Comparison of ENCODE assay signal across 9 cellular contexts in the genomic region with DNA sequence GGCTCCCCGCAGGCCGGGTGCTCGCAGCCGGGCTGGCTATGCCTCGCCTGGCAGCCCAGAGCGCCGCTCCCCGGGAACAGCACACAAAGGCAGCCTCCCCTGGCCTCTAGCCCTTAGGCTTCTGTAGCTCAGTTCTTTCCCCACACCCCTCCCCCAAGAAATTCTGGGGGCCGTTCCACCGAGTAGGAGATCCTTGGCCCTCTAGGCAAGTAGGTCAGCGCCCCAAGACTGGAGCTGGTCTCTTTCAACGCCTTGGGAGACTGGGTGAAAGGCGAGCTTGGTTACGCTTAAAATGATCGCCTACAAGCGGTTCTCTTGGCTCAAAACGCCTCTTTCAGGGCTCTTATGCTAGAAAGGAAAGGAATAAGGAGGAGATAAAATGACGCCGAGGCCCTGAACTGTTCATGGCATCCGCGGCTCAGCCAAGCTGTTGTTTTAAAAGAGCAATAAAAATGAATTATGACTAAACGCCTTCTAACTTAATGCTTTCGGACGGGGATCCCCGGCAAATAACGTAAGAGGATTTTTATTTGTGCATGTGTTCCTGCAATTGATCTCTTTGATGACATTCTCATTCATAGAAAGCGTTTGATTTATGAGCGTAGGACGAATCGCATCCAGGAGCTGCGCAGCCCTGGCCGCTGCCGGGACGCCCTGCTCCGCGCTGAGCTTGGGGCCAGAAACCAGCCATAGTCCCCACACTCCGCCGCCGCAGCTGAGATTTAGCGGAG. TPM values are rescaled to one million over a fixed set of nuclear protein-coding genes. Genes with fewer than 3 reads are reported as not detected.
DNase-seq lines count a peak whose midpoint lies in the region; ATAC-seq, FAIRE-seq and TF ChIP-seq lines count a peak whose summit lies in the region.
"Had no signal": no experiment of that assay in that cellular context is flagged by ENCODE, and none has a peak within 500 bp of the region (broad histone marks: within the 10 kb centered on the region; RNA-seq: fewer than 3 reads in every experiment).

No MANE protein-coding gene starts in this region.

- 8 to 21% (median 17%) methylated on average over 40 of the region's 40 CpGs for WGBS in small intestine, 3 donors

- ATAC-seq in GM21381 (IDR thresholded peaks at IDR 0.05; ENCODE audit: unreplicated experiment) (no peak), HG03095 (IDR thresholded peaks at IDR 0.05; ENCODE audit: unreplicated experiment) (no peak)

- no peak for TF ChIP-seq CTCF in ascending aorta (IDR thresholded peaks at IDR 0.05)
- TF ChIP-seq CTCF in kidney epithelial cell (IDR thresholded peaks at IDR 0.05; ENCODE audit: insufficient read depth, low read length, poor library complexity, severe bottlenecking): peak; percentile 21

- H3K4me1 ChIP-seq in ascending aorta (peaks cover 0 to 18% of the 10 kb centered on the region in 2 donors), small intestine (ENCODE audit: control insufficient read depth in 2 of 2, insufficient read depth in 1 of 2, low read depth in 1 of 2, low read length in 1 of 2) (peaks cover 2% of the 10 kb centered on the region in 2 donors)

- H3K27ac ChIP-seq in ascending aorta (peak overlapping the region; percentile 89 to 97), small intestine (ENCODE audit: low read depth in 1 of 2, low read length in 1 of 2) (peak overlapping the region in 1 of 2 donors; percentile 82)
- H3K27ac ChIP-seq: HL-60 had no signal

- DNase-seq in HCEC 1CT (peak; percentile 77), ascending aorta (ENCODE audit: low spot score in 2 of 2) (no peak), kidney epithelial cell (ENCODE audit: low read depth) (no peak), small intestine (no peak), germinal center (ENCODE audit: low spot score) (no peak), globus pallidus (ENCODE audit: low spot score) (no peak)

- H3K36me3 ChIP-seq in ascending aorta (no peaks in the 10 kb centered on the region), kidney epithelial cell (ENCODE audit: control insufficient read depth, insufficient read depth, low read length) (no peaks in the 10 kb centered on the region), small intestine (ENCODE audit: control insufficient read depth in 2 of 2, insufficient read depth in 2 of 2, low read length in 2 of 2) (no peaks in the 10 kb centered on the region)

- H3K27me3 ChIP-seq in ascending aorta (no peaks in the 10 kb centered on the region), kidney epithelial cell (ENCODE audit: control insufficient read depth, insufficient read depth, low read length) (no peaks in the 10 kb centered on the region), small intestine (ENCODE audit: control insufficient read depth in 2 of 2, insufficient read depth in 2 of 2, low read length in 2 of 2) (peaks cover 12 to 13% of the 10 kb centered on the region in 2 donors)

- FAIRE-seq in small intestine (lab: Jason Lieb, UNC): no peak

- H3K4me3 ChIP-seq in ascending aorta (peak overlapping the region; percentile 79 to 82), kidney epithelial cell (ENCODE audit: low read depth, low read length) (peak overlapping the region; percentile 90), small intestine (ENCODE audit: low read depth in 1 of 2, low read length in 2 of 2) (peak overlapping the region; percentile 0 to 36)

- intact Hi-C loops in ascending aorta (cut with DNase I): loop anchor here (5.0 kb wide), 1 partner anchor 66 kb away; no protein-coding TSS in a partner anchor

- no peaks in the 10 kb centered on the region for H3K9me3 ChIP-seq in ascending aorta
- H3K9me3 ChIP-seq in small intestine (ENCODE audit: control insufficient read depth, low read depth): no peaks in the 10 kb centered on the region

RNA-seq across cellular contexts. Expression of a gene that starts 2.9 kb away (rescaled TPM):
- total RNA-seq in ascending aorta: not detected
- 2.8 and 4.3 TPM in 2 replicates for total RNA-seq in kidney epithelial cell
- under 1 TPM in 2 of 3 donors, not detected in 1; 0.49 to 0.81 TPM for polyA plus RNA-seq in small intestine

RNA-seq across cellular contexts. Expression of a gene that starts 3.8 kb away (rescaled TPM):
- total RNA-seq in ascending aorta: 36.5 TPM
- total RNA-seq in kidney epithelial cell: 0.34 and 1.1 TPM in 2 replicates
- under 1 TPM in 1 of 3 donors, not detected in 2; 0.97 TPM for polyA plus RNA-seq in small intestine

RNA-seq across cellular contexts. Expression of a gene that starts 31.9 kb away (rescaled TPM):
- 2.1 TPM for total RNA-seq in ascending aorta
- 4.5 and 7.4 TPM in 2 replicates for total RNA-seq in kidney epithelial cell
- polyA plus RNA-seq in small intestine: 1 to 10 TPM in 2 of 3 donors, not detected in 1; 2.4 to 7.9 TPM

RNA-seq across cellular contexts. Expression of a gene that starts 44.8 kb away (rescaled TPM):
- total RNA-seq in ascending aorta (22.0 TPM), kidney epithelial cell (18.8 and 19.1 TPM in 2 replicates)
- polyA plus RNA-seq in small intestine: 1 to 10 TPM in 2 of 3 donors, under 1 TPM in 1; 0.45 to 7.7 (median 2.4) TPM

RNA-seq across cellular contexts. Expression of a gene that starts 48.9 kb away (rescaled TPM):
- total RNA-seq in ascending aorta: 15.3 TPM
- total RNA-seq in kidney epithelial cell: 4.8 and 10.5 TPM in 2 replicates
- under 1 TPM in 2 of 3 donors, not detected in 1; 0.46 to 0.81 TPM for polyA plus RNA-seq in small intestine

Comparison
In these comparisons a context has a peak if more than half of its experiments do, and no peak if none do; other contexts are left out.
1. H3K4me3 ChIP-seq: peak in every context shown above with its lines; median percentile 90 in kidney epithelial cell; 80 in ascending aorta; 18 in small intestine.
2. RNA of a gene that starts 3.8 kb away (total RNA-seq): 36.5 TPM in ascending aorta (single experiment); 0.34 to 1.1 TPM in kidney epithelial cell; every median in the first group is over 10 times any median in the second.